In the genomic region with DNA sequence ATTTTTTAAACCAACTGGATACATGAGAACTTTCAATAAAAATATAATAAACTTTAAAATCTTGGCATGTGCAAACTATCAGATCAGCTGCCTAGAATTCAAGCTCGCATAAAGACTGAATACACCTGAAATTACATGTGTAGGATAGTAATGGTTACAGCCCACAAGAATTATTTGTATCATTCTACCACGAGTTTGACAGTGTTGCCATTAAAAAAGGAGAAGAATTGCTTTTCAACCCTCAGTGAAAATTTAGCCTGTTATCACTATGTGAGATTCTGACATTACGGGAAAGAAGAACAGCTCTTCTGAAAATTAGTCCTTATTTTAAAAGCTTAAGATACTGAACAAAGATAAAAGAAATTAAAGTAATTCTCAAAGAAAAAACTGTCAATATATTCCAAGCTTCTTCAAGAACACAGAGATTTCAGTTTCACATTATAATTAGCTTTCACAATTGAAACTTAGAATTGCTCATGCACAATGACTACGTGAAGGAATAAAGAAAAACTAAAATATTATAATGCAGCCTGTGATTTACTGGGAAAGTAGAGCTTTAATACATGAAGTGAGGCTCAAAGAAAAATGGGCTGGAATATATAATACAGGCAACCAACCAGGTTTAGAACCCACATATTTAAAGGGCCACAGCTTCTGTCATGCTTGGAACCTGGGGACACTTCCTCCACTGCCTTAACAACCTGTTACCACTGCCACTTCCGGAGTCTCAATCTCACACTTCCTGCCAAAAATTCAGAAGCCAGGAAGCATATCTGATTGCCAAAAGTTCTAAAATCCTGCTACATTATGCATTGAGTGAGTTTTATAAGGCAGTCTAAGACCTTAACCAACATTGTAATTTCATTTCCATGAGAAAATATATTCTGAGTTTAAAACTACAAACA, we compare ENCODE assay signal across 8 cellular contexts. TPM values are rescaled to one million over a fixed set of nuclear protein-coding genes. Genes with fewer than 3 reads are reported as not detected.
DNase-seq lines count a peak whose midpoint lies in the region; ATAC-seq, FAIRE-seq and TF ChIP-seq lines count a peak whose summit lies in the region.

No MANE protein-coding gene starts in this region.

- DNase-seq in K562 (ENCODE audit: extremely low read depth in 1 of 4, low spot score in 3 of 4) (no peak), DMS153 (lab: John Stamatoyannopoulos, UW) (no peak), GM13977 (ENCODE audit: low spot score) (no peak), frontal cortex (ENCODE audit: low spot score in 2 of 2) (no peak), NCI-H1048 (lab: John Stamatoyannopoulos, UW) (no peak)

- no peaks in the 10 kb centered on the region for H3K9me3 ChIP-seq in K562 (replicated peaks; ENCODE audit: control insufficient read depth, insufficient read depth, low read depth, low read length)

- no peaks in the 10 kb centered on the region for H3K9me1 ChIP-seq in K562 (ENCODE audit: control insufficient read depth, insufficient read depth, low read length)

- no TSS peak for BruUV-seq in K562 (replicated peaks; lab: Mats Ljungman, UMichigan)

- FAIRE-seq in K562 (lab: Jason Lieb, UNC) (no peak), frontal cortex (lab: Jason Lieb, UNC) (no peak)

- TF ChIP-seq EP300 in K562 (IDR thresholded peaks at IDR 0.05; ENCODE audit: low read length) = no peak

- no peak for TF ChIP-seq POLR2A in K562 (conservative IDR thresholded peaks at IDR 0.05)

- 13% methylated on average over 5 of the region's 5 CpGs for WGBS in K562 (ENCODE audit: insufficient coverage, low coverage, missing lambda C conversion rate)

- H3K27me3 ChIP-seq in K562 (ENCODE audit: control insufficient read depth in 2 of 2, insufficient read depth in 2 of 2, low read length in 2 of 2) = no peaks in the 10 kb centered on the region

- POLR2A ChIA-PET in K562 (lab: Yijun Ruan, JAX) = interaction anchor here (0.9 kb wide), 1 partner anchor 23 kb away, joined by 3 read pairs; a partner anchor contains a TSS

- no peak overlapping the region for H3K4me3 ChIP-seq in K562

- TF ChIP-seq RAD21 in K562 (CRISPR knock-in tag; conservative IDR thresholded peaks at IDR 0.05 in 1 of 2, IDR thresholded peaks at IDR 0.05 in 1 of 2) = no peak

- intact Hi-C loops in K562 (cut with micrococcal nuclease) = loop anchor here (1.0 kb wide), 1 partner anchor 43 kb away; no protein-coding TSS in a partner anchor

- in situ Hi-C loops in K562 (cut with MboI) = no loop called here
- in situ Hi-C loops in GM13977 (cut with MboI; ENCODE audit: low pct_unique_long_range_greater_than_20kb, low sequenced_read_pairs, unreplicated experiment) = no loop called here

- ATAC-seq in GM18499 (IDR thresholded peaks at IDR 0.05; ENCODE audit: insufficient read depth, unreplicated experiment) = peak; percentile 93
- peak; percentile 93 for ATAC-seq in GM21515 (IDR thresholded peaks at IDR 0.05; ENCODE audit: unreplicated experiment)
- ATAC-seq in HG03571 (IDR thresholded peaks at IDR 0.05; ENCODE audit: unreplicated experiment) = peak; percentile 88
- no peak for ATAC-seq in K562

- H3K9ac ChIP-seq in K562 (ENCODE audit: insufficient read depth in 1 of 2, low read depth in 2 of 2, low read length in 2 of 2) = no peak overlapping the region

- H3K4me2 ChIP-seq in K562 (ENCODE audit: insufficient read depth, low read length) = no peak overlapping the region

- H3K27ac ChIP-seq in K562 (ENCODE audit: extremely low read depth, low read depth, low read length) = no peak overlapping the region

- no peaks in the 10 kb centered on the region for H4K20me1 ChIP-seq in K562 (replicated peaks; ENCODE audit: control insufficient read depth, insufficient read depth, low read length)

- TF ChIP-seq CTCF in K562 (IDR thresholded peaks at IDR 0.05 in 2 of 3, conservative IDR thresholded peaks at IDR 0.05 in 1 of 3; ENCODE audit: insufficient read depth in 2 of 3, low read depth in 1 of 3, low read length in 3 of 3) (no peak), GM13977 (IDR thresholded peaks at IDR 0.05; ENCODE audit: extremely low read depth, insufficient read depth, missing control alignments) (no peak)

- no peak overlapping the region for H2AFZ ChIP-seq in K562 (ENCODE audit: low read depth, low read length)

- no peaks in the 10 kb centered on the region for H3K4me1 ChIP-seq in K562 (replicated peaks in 1 of 2; ENCODE audit: control insufficient read depth in 2 of 2, insufficient read depth in 2 of 2, low read length in 2 of 2)

- H3K79me2 ChIP-seq in K562 (ENCODE audit: control insufficient read depth, insufficient read depth, low read length) = no peaks in the 10 kb centered on the region

- H3K36me3 ChIP-seq in K562 (ENCODE audit: control insufficient read depth, insufficient read depth, low read length) = no peaks in the 10 kb centered on the region

- CTCF ChIA-PET in K562 (lab: Yijun Ruan, JAX; ENCODE audit: low intra/inter-chr PET ratio) = no interaction called here

TF ChIP-seq in K562, 482 proteins besides CTCF, POLR2A, EP300 and RAD21 (continues in another document):
- TF ChIP-seq ZNF212 (CRISPR knock-in tag; IDR thresholded peaks at IDR 0.05) = no peak
- TF ChIP-seq NFIX (CRISPR knock-in tag; IDR thresholded peaks at IDR 0.05; ENCODE audit: low read depth) = no peak
- TF ChIP-seq SLC30A9 (CRISPR knock-in tag; IDR thresholded peaks at IDR 0.05) = no peak
- TF ChIP-seq HSF4 (CRISPR knock-in tag; IDR thresholded peaks at IDR 0.05; ENCODE audit: borderline replicate concordance) = no peak
- no peak for TF ChIP-seq ZNF436 (CRISPR knock-in tag; IDR thresholded peaks at IDR 0.05)
- no peak for TF ChIP-seq MTF1 (CRISPR knock-in tag; IDR thresholded peaks at IDR 0.05; ENCODE audit: borderline replicate concordance)
- TF ChIP-seq KLF1 (tag; IDR thresholded peaks at IDR 0.05) = no peak
- TF ChIP-seq ADNP (tag; IDR thresholded peaks at IDR 0.05) = no peak
- TF ChIP-seq CAMTA2 (CRISPR knock-in tag; conservative IDR thresholded peaks at IDR 0.05) = no peak
- TF ChIP-seq, protein P1, sequence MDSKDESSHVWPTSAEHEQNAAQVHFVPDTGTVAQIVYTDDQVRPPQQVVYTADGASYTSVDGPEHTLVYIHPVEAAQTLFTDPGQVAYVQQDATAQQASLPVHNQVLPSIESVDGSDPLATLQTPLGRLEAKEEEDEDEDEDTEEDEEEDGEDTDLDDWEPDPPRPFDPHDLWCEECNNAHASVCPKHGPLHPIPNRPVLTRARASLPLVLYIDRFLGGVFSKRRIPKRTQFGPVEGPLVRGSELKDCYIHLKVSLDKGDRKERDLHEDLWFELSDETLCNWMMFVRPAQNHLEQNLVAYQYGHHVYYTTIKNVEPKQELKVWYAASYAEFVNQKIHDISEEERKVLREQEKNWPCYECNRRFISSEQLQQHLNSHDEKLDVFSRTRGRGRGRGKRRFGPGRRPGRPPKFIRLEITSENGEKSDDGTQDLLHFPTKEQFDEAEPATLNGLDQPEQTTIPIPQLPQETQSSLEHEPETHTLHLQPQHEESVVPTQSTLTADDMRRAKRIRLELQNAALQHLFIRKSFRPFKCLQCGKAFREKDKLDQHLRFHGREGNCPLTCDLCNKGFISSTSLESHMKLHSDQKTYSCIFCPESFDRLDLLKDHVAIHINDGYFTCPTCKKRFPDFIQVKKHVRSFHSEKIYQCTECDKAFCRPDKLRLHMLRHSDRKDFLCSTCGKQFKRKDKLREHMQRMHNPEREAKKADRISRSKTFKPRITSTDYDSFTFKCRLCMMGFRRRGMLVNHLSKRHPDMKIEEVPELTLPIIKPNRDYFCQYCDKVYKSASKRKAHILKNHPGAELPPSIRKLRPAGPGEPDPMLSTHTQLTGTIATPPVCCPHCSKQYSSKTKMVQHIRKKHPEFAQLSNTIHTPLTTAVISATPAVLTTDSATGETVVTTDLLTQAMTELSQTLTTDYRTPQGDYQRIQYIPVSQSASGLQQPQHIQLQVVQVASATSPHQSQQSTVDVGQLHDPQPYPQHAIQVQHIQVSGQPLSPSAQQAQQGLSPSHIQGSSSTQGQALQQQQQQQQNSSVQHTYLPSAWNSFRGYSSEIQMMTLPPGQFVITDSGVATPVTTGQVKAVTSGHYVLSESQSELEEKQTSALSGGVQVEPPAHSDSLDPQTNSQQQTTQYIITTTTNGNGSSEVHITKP (IDR thresholded peaks at IDR 0.05; ENCODE audit: partially characterized antibody) = no peak
- no peak for TF ChIP-seq POLR2B (IDR thresholded peaks at IDR 0.05; ENCODE audit: low read depth, partially characterized antibody)
- peak; percentile 86 for TF ChIP-seq GABPA (tag; conservative IDR thresholded peaks at IDR 0.05; ENCODE audit: low read depth)
- no peak for TF ChIP-seq RBM25 (IDR thresholded peaks at IDR 0.05; ENCODE audit: low read depth, low read length, severe bottlenecking)
- no peak for TF ChIP-seq ATF7 (IDR thresholded peaks at IDR 0.05)
- TF ChIP-seq, protein P2, sequence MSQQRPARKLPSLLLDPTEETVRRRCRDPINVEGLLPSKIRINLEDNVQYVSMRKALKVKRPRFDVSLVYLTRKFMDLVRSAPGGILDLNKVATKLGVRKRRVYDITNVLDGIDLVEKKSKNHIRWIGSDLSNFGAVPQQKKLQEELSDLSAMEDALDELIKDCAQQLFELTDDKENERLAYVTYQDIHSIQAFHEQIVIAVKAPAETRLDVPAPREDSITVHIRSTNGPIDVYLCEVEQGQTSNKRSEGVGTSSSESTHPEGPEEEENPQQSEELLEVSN (IDR thresholded peaks at IDR 0.05; ENCODE audit: borderline replicate concordance in 1 of 2, extremely low read depth in 1 of 2, insufficient read depth in 1 of 2, insufficient read length in 1 of 2, low read depth in 1 of 2, low read length in 1 of 2, poor library complexity in 1 of 2, severe bottlenecking in 1 of 2) = no peak

RNA-seq across cellular contexts. Expression of a gene that starts 23.2 kb away (rescaled TPM):
- 17.5 and 22.0 TPM in 2 replicates for total RNA-seq in K562 (2011; cell fraction: chromatin; rRNA removed; ENCODE audit: low replicate concordance)
- 16.7 and 22.6 TPM in 2 replicates for total RNA-seq in K562 (2011; cell fraction: nucleolus; rRNA removed)
- total RNA-seq in K562 (2011; cell fraction: nucleoplasm; rRNA removed) = 20.5 and 26.4 TPM in 2 replicates
- 5.8 and 6.3 TPM in 2 replicates for total RNA-seq in K562 (2014; rRNA removed)
- total RNA-seq in K562 (2014; rRNA removed; fragmentation: Illumina TruSeq; extraction: Trizol) = 9.2 and 10.5 TPM in 2 replicates
- 10.5 and 10.8 TPM in 2 replicates for total RNA-seq in K562 (2015; rRNA removed; fragmentation: Illumina TruSeq; extraction: Trizol)
- 7.2 and 7.5 TPM in 2 replicates for total RNA-seq in K562 (2021)
- polyA plus RNA-seq in K562 (2011; rRNA removed) = 7.1 and 9.4 TPM in 2 replicates
- polyA plus RNA-seq in K562 (2011; cell fraction: cytosol; rRNA removed) = 4.6 and 6.5 TPM in 2 replicates
- polyA plus RNA-seq in K562 (2011; cell fraction: nucleus; rRNA removed) = 8.4 and 8.5 TPM in 2 replicates
- polyA plus RNA-seq in K562 (2012) = 5.5 and 12.0 TPM in 2 replicates
- 6.5 and 6.7 TPM in 2 replicates for polyA plus RNA-seq in K562 (2014; fragmentation: Illumina TruSeq; extraction: Trizol)
- polyA plus RNA-seq in K562 (2014; fragmentation: Nextera tagmentation; extraction: Ambion mirVana) = 10 to 100 TPM; 12.9 to 16.2 TPM
- 5.1 and 8.8 TPM in 2 replicates for polyA plus RNA-seq in K562 (2014; rRNA removed)
- 11.7 and 21.9 TPM in 2 replicates for polyA minus RNA-seq in K562 (2011; rRNA and poly(A)+ RNA removed)
- 3.0 and 6.6 TPM in 2 replicates for polyA minus RNA-seq in K562 (2011; cell fraction: cytosol; rRNA and poly(A)+ RNA removed)
- 27.1 and 28.7 TPM in 2 replicates for polyA minus RNA-seq in K562 (2011; cell fraction: nucleus; rRNA and poly(A)+ RNA removed)
- 7.3 TPM for total RNA-seq in frontal cortex
